Comparison of ENCODE assay signal across 16 cellular contexts in the genomic region with DNA sequence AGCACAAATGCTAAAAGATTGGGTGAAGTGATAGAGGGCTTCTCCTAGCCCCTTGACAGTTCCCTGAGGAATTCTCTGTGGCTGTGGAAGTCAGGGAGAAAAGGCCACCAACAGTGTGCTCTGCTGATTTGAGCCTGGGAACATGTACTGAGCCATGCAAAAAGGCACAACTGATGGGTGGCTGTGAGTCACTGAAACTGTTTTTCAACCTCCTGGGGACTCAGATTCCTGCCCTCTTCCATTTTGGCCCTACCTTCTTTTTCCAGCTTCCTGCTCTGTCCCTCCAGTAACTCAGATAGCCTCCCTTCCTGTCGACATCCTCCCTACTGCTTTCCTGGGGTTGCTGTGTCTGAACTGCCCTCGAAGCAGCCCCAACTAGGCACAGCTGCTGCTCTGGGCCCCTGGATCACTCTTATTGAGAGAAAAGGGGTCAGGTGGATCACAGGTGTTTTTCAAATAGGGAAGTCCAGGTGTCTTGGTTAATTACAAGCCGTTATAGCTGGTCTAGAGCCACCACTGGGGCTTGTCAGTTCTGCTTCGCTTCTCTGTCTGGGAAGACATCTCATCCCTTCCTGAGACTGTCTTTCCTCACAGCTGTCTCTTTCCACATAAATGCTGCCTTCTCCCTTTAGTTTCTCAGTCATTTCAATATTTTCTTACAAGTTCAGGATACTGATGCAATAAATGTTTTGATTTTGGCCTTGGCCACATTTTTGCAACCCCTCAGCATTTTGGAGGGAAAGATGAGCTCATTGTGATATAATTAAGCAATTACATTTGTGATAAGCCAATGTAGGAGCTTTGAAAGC. TPM values are rescaled to one million over a fixed set of nuclear protein-coding genes. Genes with fewer than 3 reads are reported as not detected.
DNase-seq lines count a peak whose midpoint lies in the region; ATAC-seq and TF ChIP-seq lines count a peak whose summit lies in the region.
"Had no signal": no experiment of that assay in that cellular context is flagged by ENCODE, and none has a peak within 500 bp of the region (broad histone marks: within the 10 kb centered on the region; RNA-seq: fewer than 3 reads in every experiment).

No MANE protein-coding gene starts in this region.

- TF ChIP-seq CTCF in left ventricle myocardium inferior (IDR thresholded peaks at IDR 0.05; ENCODE audit: borderline replicate concordance) (no peak), WTC11 (IDR thresholded peaks at IDR 0.05) (no peak), Caco-2 (IDR thresholded peaks at IDR 0.05; ENCODE audit: insufficient read depth in 1 of 2, low read depth in 1 of 2, low read length in 1 of 2, severe bottlenecking in 1 of 2, unreplicated experiment in 1 of 2) (no peak)

- H3K36me3 Mint-ChIP-seq in WTC11 (peaks cover 56% of the 10 kb centered on the region), Caco-2 (ENCODE audit: insufficient read depth, unreplicated experiment) (no peaks in the 10 kb centered on the region)

- peaks cover 54% of the 10 kb centered on the region for H3K4me1 Mint-ChIP-seq in WTC11
- no peaks in the 10 kb centered on the region for H3K4me1 Mint-ChIP-seq in Caco-2 (ENCODE audit: low read depth, unreplicated experiment)

- H3K4me3 ChIP-seq in left ventricle myocardium inferior = no peak overlapping the region
- no peak overlapping the region for H3K4me3 ChIP-seq in Caco-2 (ENCODE audit: low read depth, low read length)

- POLR2A ChIA-PET in WTC11 (lab: Charles Lee) (no interaction called here), Caco-2 (lab: Charles Lee) (no interaction called here)

- peaks cover 9% of the 10 kb centered on the region for H3K36me3 ChIP-seq in left ventricle myocardium inferior
- peaks cover 1% of the 10 kb centered on the region; the same call in 1 of the 2 replicates for H3K36me3 ChIP-seq in Caco-2 (ENCODE audit: control insufficient read depth, insufficient read depth, low read length)

- H3K27me3 Mint-ChIP-seq in WTC11 (ENCODE audit: low read depth) = no peaks in the 10 kb centered on the region
- peaks cover 15% of the 10 kb centered on the region for H3K27me3 Mint-ChIP-seq in Caco-2 (ENCODE audit: insufficient read depth, unreplicated experiment)

- H3K4me3 Mint-ChIP-seq in WTC11 (0 out of 2 replicates have a peak overlapping the region, but pooled peaks have one; percentile 18), Caco-2 (ENCODE audit: unreplicated experiment) (no peak overlapping the region)

- BruUV-seq in Caco-2 (replicated peaks; lab: Mats Ljungman, UMichigan) = no TSS peak

- H3K27me3 ChIP-seq in left ventricle myocardium inferior (ENCODE audit: low read depth) (no peaks in the 10 kb centered on the region), layer of hippocampus (ENCODE audit: control insufficient read depth, insufficient read depth, low read length) (no peaks in the 10 kb centered on the region), Caco-2 (replicated peaks; ENCODE audit: control insufficient read depth, insufficient read depth, low read length) (no peaks in the 10 kb centered on the region; the same call in none of the 2 replicates)

- H3K27ac ChIP-seq in left ventricle myocardium inferior (replicated peaks) (peak overlapping the region; percentile 5), layer of hippocampus (ENCODE audit: low read depth, low read length) (peak overlapping the region; percentile 21), temporal lobe (ENCODE audit: low read depth, low read length) (peak overlapping the region; percentile 28)

- H3K27ac Mint-ChIP-seq in WTC11 (peak overlapping the region; percentile 98), Caco-2 (ENCODE audit: unreplicated experiment) (no peak overlapping the region)

- intact Hi-C loops in left ventricle myocardium inferior (cut with micrococcal nuclease) (no loop called here), cardiac septum (cut with DNase I) (no loop called here), Caco-2 (cut with micrococcal nuclease; ENCODE audit: unreplicated experiment) (no loop called here)

- H3K9me3 Mint-ChIP-seq in WTC11 (no peaks in the 10 kb centered on the region; the same call in 1 of the 2 replicates), Caco-2 (ENCODE audit: unreplicated experiment) (no peaks in the 10 kb centered on the region)

- ATAC-seq in WTC11 = peak; percentile 62
- ATAC-seq in HG03045 (IDR thresholded peaks at IDR 0.05; ENCODE audit: unreplicated experiment) = no peak
- ATAC-seq in GM18907 (IDR thresholded peaks at IDR 0.05; ENCODE audit: unreplicated experiment) = no peak

- CTCF ChIA-PET in WTC11 (lab: Charles Lee) (interaction anchor here (0.6 to 3.8 kb wide), 6 partner anchors 12 to 562 kb away, joined by 3 to 22 read pairs (median 8); no protein-coding TSS in a partner anchor), Caco-2 (lab: Charles Lee) (interaction anchor here (0.6 to 0.8 kb wide), 2 partner anchors 11 to 50 kb away, joined by 3 read pairs; no protein-coding TSS in a partner anchor)

- H3K9me3 ChIP-seq in left ventricle myocardium inferior (replicated peaks) = no peaks in the 10 kb centered on the region
- no peaks in the 10 kb centered on the region for H3K9me3 ChIP-seq in Caco-2

- DNase-seq in left ventricle myocardium inferior (no peak), cardiac septum (ENCODE audit: low spot score) (no peak), WTC11 (ENCODE audit: low spot score) (no peak), Caco-2 (no peak)
- DNase-seq: activated CD4-positive, alpha-beta T cell treated with anti-CD3 and anti-CD28 coated beads, Interleukin-2, amount 50 U/mL, for 48 hours; activated naive CD4-positive, alpha-beta T cell treated with Interleukin-2 at 50 U/mL for 16 hours; anterior cingulate cortex; HCEC 1CT; islet precursor cell; Karpas-422; stimulated activated naive CD4-positive, alpha-beta T cell treated with Interleukin-2 at 50 U/mL for 16 hours; T-helper 1 cell had no signal

- H3K4me1 ChIP-seq in left ventricle myocardium inferior = peaks cover 55% of the 10 kb centered on the region
- no peaks in the 10 kb centered on the region for H3K4me1 ChIP-seq in Caco-2

TF ChIP-seq in WTC11, 78 proteins besides CTCF, POLR2A, EP300 and RAD21:
- TF ChIP-seq KAT7 (CRISPR knock-in tag; IDR thresholded peaks at IDR 0.05; ENCODE audit: borderline replicate concordance) (no peak), ZNF416 (CRISPR knock-in tag; IDR thresholded peaks at IDR 0.05) (no peak), IRF2 (CRISPR knock-in tag; IDR thresholded peaks at IDR 0.05; ENCODE audit: borderline replicate concordance, low read depth) (no peak), NR3C1 (CRISPR knock-in tag; conservative IDR thresholded peaks at IDR 0.05; ENCODE audit: low read depth) (no peak), ZNF317 (CRISPR knock-in tag; IDR thresholded peaks at IDR 0.05; ENCODE audit: borderline replicate concordance, low read depth) (no peak), MXD4 (CRISPR knock-in tag; IDR thresholded peaks at IDR 0.05; ENCODE audit: borderline replicate concordance) (no peak), RORB (CRISPR knock-in tag; IDR thresholded peaks at IDR 0.05) (no peak)
- TF ChIP-seq, protein P1, sequence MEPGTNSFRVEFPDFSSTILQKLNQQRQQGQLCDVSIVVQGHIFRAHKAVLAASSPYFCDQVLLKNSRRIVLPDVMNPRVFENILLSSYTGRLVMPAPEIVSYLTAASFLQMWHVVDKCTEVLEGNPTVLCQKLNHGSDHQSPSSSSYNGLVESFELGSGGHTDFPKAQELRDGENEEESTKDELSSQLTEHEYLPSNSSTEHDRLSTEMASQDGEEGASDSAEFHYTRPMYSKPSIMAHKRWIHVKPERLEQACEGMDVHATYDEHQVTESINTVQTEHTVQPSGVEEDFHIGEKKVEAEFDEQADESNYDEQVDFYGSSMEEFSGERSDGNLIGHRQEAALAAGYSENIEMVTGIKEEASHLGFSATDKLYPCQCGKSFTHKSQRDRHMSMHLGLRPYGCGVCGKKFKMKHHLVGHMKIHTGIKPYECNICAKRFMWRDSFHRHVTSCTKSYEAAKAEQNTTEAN (CRISPR knock-in tag; IDR thresholded peaks at IDR 0.05) = no peak
TF ChIP-seq in WTC11: peak in this region for 0.

RNA-seq across cellular contexts. Expression of a gene that starts 13.8 kb away (rescaled TPM):
- total RNA-seq in left ventricle myocardium inferior = 5.7 TPM
- total RNA-seq in cardiac septum = 4.6 TPM
- 41.2 to 45.8 TPM (median 41.6 TPM) in 3 replicates for total RNA-seq in WTC11 (2021)
- 9.8 TPM for total RNA-seq in temporal lobe
- 0.46 and 0.52 TPM in 2 replicates for total RNA-seq in Caco-2 (2022)
